ENCODE assay signal across 23 cellular contexts in genomic region chr11:11335043-11335442, GRCh38.
"Had no signal": no experiment of that assay in that cellular context is flagged by ENCODE, and none has a peak within 500 bp of the region (broad histone marks: within the 10 kb centered on the region; RNA-seq: fewer than 3 reads in every experiment).

No MANE protein-coding gene starts in this region.

- H3K27ac Mint-ChIP-seq: activated B cell treated with CpG ODN at 0.5 μM for 24 hours; activated CD4-positive, alpha-beta T cell treated with anti-CD3 and anti-CD28 coated beads for 36 hours; activated naive CD4-positive, alpha-beta T cell treated with anti-CD3 and anti-CD28 coated beads, Interleukin-2, amount 10 ng/mL, durations not matched to agents 7 days and 5 days; activated T-cell treated with anti-CD3 and anti-CD28 coated beads, Interleukin-2, amount 50 U/mL, for 72 hours; stimulated activated effector memory CD8-positive, alpha-beta T cell treated with anti-CD3 and anti-CD28 coated beads, Interleukin-12 subunit alpha, Interleukin-12 subunit beta, amount 100 ng/mL, for 72 hours had no signal

- H3K4me1 ChIP-seq: esophagus muscularis mucosa, gastrocnemius medialis, parathyroid adenoma, right lobe of liver, stomach, suprapubic skin, transverse colon, uterus had no signal

- H3K36me3 Mint-ChIP-seq: activated naive CD4-positive, alpha-beta T cell treated with anti-CD3 and anti-CD28 coated beads, Interleukin-2, amount 10 ng/mL, durations not matched to agents 7 days and 5 days; stimulated activated effector memory CD8-positive, alpha-beta T cell treated with anti-CD3 and anti-CD28 coated beads, Interleukin-12 subunit alpha, Interleukin-12 subunit beta, amount 100 ng/mL, for 72 hours had no signal

- H3K9me3 Mint-ChIP-seq: activated B cell treated with CpG ODN at 0.5 μM for 24 hours; activated naive CD4-positive, alpha-beta T cell treated with anti-CD3 and anti-CD28 coated beads, Interleukin-2, amount 10 ng/mL, durations not matched to agents 7 days and 5 days; activated T-cell treated with anti-CD3 and anti-CD28 coated beads, Interleukin-2, amount 50 U/mL, for 72 hours; nephron; stimulated activated effector memory CD8-positive, alpha-beta T cell treated with anti-CD3 and anti-CD28 coated beads, Interleukin-12 subunit alpha, Interleukin-12 subunit beta, amount 100 ng/mL, for 72 hours had no signal

- H3K4me1 Mint-ChIP-seq: activated B cell treated with CpG ODN at 0.5 μM for 24 hours; activated CD4-positive, alpha-beta T cell treated with anti-CD3 and anti-CD28 coated beads for 36 hours; activated naive CD4-positive, alpha-beta T cell treated with anti-CD3 and anti-CD28 coated beads, Interleukin-2, amount 10 ng/mL, durations not matched to agents 7 days and 5 days had no signal

- H3K9ac ChIP-seq: parathyroid adenoma had no signal

- H2AFZ ChIP-seq: parathyroid adenoma had no signal

- H3K9me3 ChIP-seq: esophagus muscularis mucosa, gastrocnemius medialis, right lobe of liver, stomach, suprapubic skin, transverse colon, uterus had no signal

- H3K27me3 ChIP-seq: esophagus muscularis mucosa, gastrocnemius medialis, right lobe of liver, stomach, suprapubic skin, transverse colon, uterus had no signal

- H3K4me3 ChIP-seq: esophagus muscularis mucosa, gastrocnemius medialis, right lobe of liver, skin epidermis, stomach, suprapubic skin, transverse colon, uterus had no signal

- H3K36me3 ChIP-seq: gastrocnemius medialis, right lobe of liver, stomach, transverse colon, uterus had no signal

- H3K27ac ChIP-seq: esophagus muscularis mucosa, gastrocnemius medialis, parathyroid adenoma, right lobe of liver, skin epidermis, stomach, suprapubic skin, transverse colon, uterus had no signal

- DNase-seq: activated B cell treated with CpG ODN at 0.5 μM for 24 hours; activated CD4-positive, alpha-beta T cell treated with anti-CD3 and anti-CD28 coated beads for 36 hours; activated CD4-positive, alpha-beta T cell treated with anti-CD3 and anti-CD28 coated beads, Interleukin-2, amount 50 U/mL, for 4 hours; activated CD8-positive, alpha-beta memory T cell treated with anti-CD3 and anti-CD28 coated beads, Interleukin-2, amount 50 U/mL, for 48 hours; activated effector memory CD4-positive, alpha-beta T cell treated with Interleukin-2 at 50 U/mL for 16 hours; activated naive CD4-positive, alpha-beta T cell treated with anti-CD3 and anti-CD28 coated beads, Interleukin-2, amount 10 ng/mL, durations not matched to agents 7 days and 5 days; activated T-cell treated with anti-CD3 and anti-CD28 coated beads, Interleukin-2, amount 50 U/mL, for 72 hours; amygdala; effector CD4-positive, alpha-beta T cell; gastrocnemius medialis; hippocampal formation; right lobe of liver; stimulated activated CD4-positive, alpha-beta T cell treated with anti-CD3 and anti-CD28 coated beads, Interleukin-2, amount 100 ng/mL, for 24 hours; stomach; T-helper 1 cell; transverse colon; uterus had no signal

- H3K4me3 Mint-ChIP-seq: activated B cell treated with CpG ODN at 0.5 μM for 24 hours; activated CD4-positive, alpha-beta T cell treated with anti-CD3 and anti-CD28 coated beads for 36 hours; activated naive CD4-positive, alpha-beta T cell treated with anti-CD3 and anti-CD28 coated beads, Interleukin-2, amount 10 ng/mL, durations not matched to agents 7 days and 5 days; activated T-cell treated with anti-CD3 and anti-CD28 coated beads, Interleukin-2, amount 50 U/mL, for 72 hours; nephron; stimulated activated effector memory CD8-positive, alpha-beta T cell treated with anti-CD3 and anti-CD28 coated beads, Interleukin-12 subunit alpha, Interleukin-12 subunit beta, amount 100 ng/mL, for 72 hours had no signal
